In genomic region chr3:50676031-50676705, GRCh38 we compare ENCODE assay signal across 9 cellular contexts. TPM values are rescaled to one million over a fixed set of nuclear protein-coding genes. Genes with fewer than 3 reads are reported as not detected.
A peak's percentile ranks its signal among the peaks of the same experiment; 100 is the strongest.
DNase-seq lines count a peak whose midpoint lies in the region; ATAC-seq and TF ChIP-seq lines count a peak whose summit lies in the region.
"Had no signal": no experiment of that assay in that cellular context is flagged by ENCODE, and none has a peak within 500 bp of the region (broad histone marks: within the 10 kb centered on the region; RNA-seq: fewer than 3 reads in every experiment).

No MANE protein-coding gene starts in this region.

- H2AFZ ChIP-seq in smooth muscle cell (ENCODE audit: low read depth) = no peak overlapping the region

- no peaks in the 10 kb centered on the region for H3K9me3 ChIP-seq in endocrine pancreas (ENCODE audit: control insufficient read depth, low read length)
- no peaks in the 10 kb centered on the region for H3K9me3 ChIP-seq in smooth muscle cell (replicated peaks; ENCODE audit: low read depth)

- H3K27ac ChIP-seq in smooth muscle cell (ENCODE audit: low read depth) = no peak overlapping the region
- H3K27ac ChIP-seq: cardiac muscle cell had no signal

- no peaks in the 10 kb centered on the region for H4K20me1 ChIP-seq in smooth muscle cell (ENCODE audit: low read depth)

- H3K4me3 ChIP-seq in endocrine pancreas (ENCODE audit: control insufficient read depth, insufficient read depth, low read length) (peak overlapping the region; percentile 88), smooth muscle cell (peak overlapping the region; percentile 50)

- H3K79me2 ChIP-seq in smooth muscle cell (ENCODE audit: low read depth) = no peaks in the 10 kb centered on the region

- no peak for ATAC-seq in activated T-cell treated with anti-CD3 and anti-CD28 coated beads, Interleukin-2, amount 50 U/mL, for 72 hours (replicated peaks in 1 of 2)
- no peak for ATAC-seq in T-cell (replicated peaks in 1 of 4)
- no peak for ATAC-seq in HG03045 (IDR thresholded peaks at IDR 0.05; ENCODE audit: unreplicated experiment)

- DNase-seq in activated T-cell treated with anti-CD3 and anti-CD28 coated beads, Interleukin-2, amount 50 U/mL, for 72 hours = no peak
- no peak for DNase-seq in activated T-cell treated with anti-CD3 and anti-CD28 coated beads, Interleukin-2, amount 50 U/mL, for 48 hours
- DNase-seq in T-cell (no peak), smooth muscle cell (lab: John Stamatoyannopoulos, UW; ENCODE audit: unreplicated experiment) (no peak), erythroblast (lab: John Stamatoyannopoulos, UW) (no peak)
- no peak for DNase-seq in stimulated activated naive CD4-positive, alpha-beta T cell (lab: John Stamatoyannopoulos, UW)

- TF ChIP-seq CTCF in smooth muscle cell (IDR thresholded peaks at IDR 0.05; ENCODE audit: borderline replicate concordance, insufficient read depth, poor library complexity, severe bottlenecking) = no peak

- POLR2A ChIA-PET in T-cell (lab: Charles Lee) = interaction anchor here in 1 of 2 donors (0.6 kb wide), 1 partner anchor 15 kb away, joined by 3 read pairs; no protein-coding TSS in a partner anchor

- H3K4me1 Mint-ChIP-seq in activated T-cell treated with anti-CD3 and anti-CD28 coated beads, Interleukin-2, amount 50 U/mL, for 72 hours (ENCODE audit: low read depth) = peaks cover 18% of the 10 kb centered on the region
- H3K4me1 Mint-ChIP-seq in T-cell = peaks cover 4 to 7% (median 6%) of the 10 kb centered on the region in 3 donors

- H3K4me1 ChIP-seq in endocrine pancreas (ENCODE audit: control insufficient read depth, insufficient read depth, low read length) = peaks cover 3% of the 10 kb centered on the region
- H3K4me1 ChIP-seq in smooth muscle cell (ENCODE audit: low read depth) = peaks cover 19% of the 10 kb centered on the region

- peak overlapping the region; percentile 43 for H3K27ac Mint-ChIP-seq in activated T-cell treated with anti-CD3 and anti-CD28 coated beads, Interleukin-2, amount 50 U/mL, for 72 hours
- no peak overlapping the region for H3K27ac Mint-ChIP-seq in T-cell

- 63% methylated on average over 7 of the region's 7 CpGs for WGBS in smooth muscle cell (ENCODE audit: low lambda C conversion rate)

- H3F3A ChIP-seq in smooth muscle cell (ENCODE audit: low read depth) = peaks cover 3% of the 10 kb centered on the region

- peak overlapping the region; percentile 70 to 80 for H3K4me3 Mint-ChIP-seq in activated T-cell treated with anti-CD3 and anti-CD28 coated beads, Interleukin-2, amount 50 U/mL, for 72 hours
- H3K4me3 Mint-ChIP-seq in T-cell = peak overlapping the region; percentile 34 to 74 (median 46)

- no peak for TF ChIP-seq POLR2A in erythroblast (IDR thresholded peaks at IDR 0.05; ENCODE audit: low read length)

- H3K9me3 Mint-ChIP-seq in activated T-cell treated with anti-CD3 and anti-CD28 coated beads, Interleukin-2, amount 50 U/mL, for 72 hours = no peaks in the 10 kb centered on the region
- no peaks in the 10 kb centered on the region for H3K9me3 Mint-ChIP-seq in T-cell

- H3K36me3 ChIP-seq in endocrine pancreas (ENCODE audit: control insufficient read depth, insufficient read depth, low read length) = no peaks in the 10 kb centered on the region
- H3K36me3 ChIP-seq in smooth muscle cell (ENCODE audit: low read depth) = no peaks in the 10 kb centered on the region
- H3K36me3 ChIP-seq: cardiac muscle cell had no signal

- H3K27me3 Mint-ChIP-seq in activated T-cell treated with anti-CD3 and anti-CD28 coated beads, Interleukin-2, amount 50 U/mL, for 72 hours (ENCODE audit: low read depth) = peaks cover 44% of the 10 kb centered on the region
- peaks cover 31 to 32% of the 10 kb centered on the region in 2 donors for H3K27me3 Mint-ChIP-seq in T-cell

- H3K36me3 Mint-ChIP-seq in activated T-cell treated with anti-CD3 and anti-CD28 coated beads, Interleukin-2, amount 50 U/mL, for 72 hours (ENCODE audit: insufficient read depth in 2 of 2) = peaks cover 0 to 3% of the 10 kb centered on the region in 2 donors
- no peaks in the 10 kb centered on the region for H3K36me3 Mint-ChIP-seq in T-cell

- peak overlapping the region; percentile 89 for H3K4me2 ChIP-seq in smooth muscle cell

- H3K9ac ChIP-seq in endocrine pancreas (ENCODE audit: control insufficient read depth, insufficient read depth, low read length) (no peak overlapping the region), smooth muscle cell (ENCODE audit: low read depth) (no peak overlapping the region)

- CTCF ChIA-PET in T-cell (lab: Charles Lee) = interaction anchor here in 1 of 2 donors (0.9 to 1.3 kb wide), 2 partner anchors 9 to 23 kb away, joined by 4 to 5 read pairs; no protein-coding TSS in a partner anchor

- no peaks in the 10 kb centered on the region for H3K27me3 ChIP-seq in endocrine pancreas (ENCODE audit: control insufficient read depth, insufficient read depth, low read length)
- H3K27me3 ChIP-seq in smooth muscle cell (ENCODE audit: low read depth) = peaks cover 70% of the 10 kb centered on the region

RNA-seq across cellular contexts. Expression of gene DOCK3, which starts 1.4 kb away (rescaled TPM):
- 1 to 10 TPM; 7.2 to 9.7 TPM for total RNA-seq in activated T-cell treated with anti-CD3 and anti-CD28 coated beads, Interleukin-2, amount 50 U/mL, for 72 hours
- total RNA-seq in T-cell (1 to 10 TPM; 2.0 to 3.2 (median 2.6) TPM), smooth muscle cell (1.5 and 2.2 TPM in 2 replicates)
- polyA plus RNA-seq in smooth muscle cell = 0.29 and 1.4 TPM in 2 replicates

RNA-seq across cellular contexts. Expression of gene MAPKAPK3, which starts 59.2 kb away (rescaled TPM):
- total RNA-seq in activated T-cell treated with anti-CD3 and anti-CD28 coated beads, Interleukin-2, amount 50 U/mL, for 72 hours = 100 to 1,000 TPM; 116 to 129 TPM
- 10 to 100 TPM; 35.1 to 66.6 (median 53.0) TPM for total RNA-seq in T-cell
- 17.1 and 20.2 TPM in 2 replicates for total RNA-seq in smooth muscle cell
- polyA plus RNA-seq in smooth muscle cell = 18.7 and 23.7 TPM in 2 replicates
